ENCODE assay signal across 7 cellular contexts in the genomic region with DNA sequence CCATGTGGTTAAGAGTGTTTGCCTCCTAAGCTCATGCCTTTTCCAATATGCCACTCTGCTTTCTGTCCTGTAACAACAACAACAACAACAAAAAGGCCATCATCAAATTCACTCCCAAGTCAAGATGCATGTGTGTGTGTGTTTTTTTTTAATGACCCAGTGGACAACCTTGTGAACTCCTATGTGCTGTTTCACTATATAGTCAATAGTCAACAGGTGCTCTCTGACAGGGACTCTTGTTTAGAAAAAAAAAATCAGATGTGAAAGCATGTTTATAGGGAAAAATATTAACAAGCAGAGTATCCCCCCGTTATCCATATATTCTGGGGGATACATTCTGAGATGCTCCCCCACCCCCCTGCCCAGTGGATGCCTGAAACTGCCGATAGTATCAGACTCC. TPM values are rescaled to one million over a fixed set of nuclear protein-coding genes. Genes with fewer than 3 reads are reported as not detected.
"Had no signal": no experiment of that assay in that cellular context is flagged by ENCODE, and none has a peak within 500 bp of the region (broad histone marks: within the 10 kb centered on the region; RNA-seq: fewer than 3 reads in every experiment).

No MANE protein-coding gene starts in this region.

- H3K4me3 ChIP-seq: GM12878 had no signal

- ATAC-seq: GM12878 had no signal

- FAIRE-seq: GM12878, GM12891, GM12892, GM18507 had no signal

- DNase-seq: GDM1, GF-D8 had no signal

RNA-seq across cellular contexts. Expression of gene BEND2, which starts 50.6 kb away (rescaled TPM):
- total RNA-seq: G401, GM12878 had no signal
- polyA plus RNA-seq: GM12878 had no signal
